ENCODE assay signal across 1 cellular context in the genomic region with DNA sequence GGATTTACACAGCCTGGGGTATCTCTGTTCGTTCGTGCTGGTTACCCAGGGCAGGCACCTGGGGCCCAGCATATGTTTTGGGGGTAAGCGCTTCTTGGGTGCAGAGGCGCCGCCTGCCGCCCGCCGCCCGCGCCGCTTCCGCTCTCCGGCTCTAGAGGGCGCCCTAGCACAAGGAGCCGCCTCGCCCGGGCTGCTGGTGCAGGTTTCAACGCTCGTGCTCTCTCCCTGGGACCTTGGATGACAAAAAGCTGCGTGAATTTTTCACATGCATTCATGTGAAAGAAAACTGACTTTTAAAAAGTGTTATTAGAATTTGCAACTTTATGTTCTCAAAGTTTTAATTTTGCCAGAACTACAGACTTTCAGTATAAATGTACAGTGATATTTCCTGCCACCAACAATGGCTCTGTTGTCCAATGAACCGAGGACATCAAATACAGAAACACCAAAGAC.
TF ChIP-seq lines count a peak whose summit lies in the region.

No MANE protein-coding gene starts in this region.

TF ChIP-seq in HepG2, 621 proteins besides CTCF, POLR2A, EP300 and RAD21 (continued from another document and continues in another):
- TF ChIP-seq ZNF841 (CRISPR knock-in tag; IDR thresholded peaks at IDR 0.05; ENCODE audit: borderline replicate concordance) (no peak), ZBTB39 (CRISPR knock-in tag; IDR thresholded peaks at IDR 0.05) (no peak), ZNF225 (CRISPR knock-in tag; IDR thresholded peaks at IDR 0.05) (no peak), PHB2 (IDR thresholded peaks at IDR 0.05; ENCODE audit: partially characterized antibody) (no peak), ZNF747 (CRISPR knock-in tag; IDR thresholded peaks at IDR 0.05; ENCODE audit: borderline replicate concordance) (peak; percentile 31; the same call in 1 of the 2 replicates), GFI1 (CRISPR knock-in tag; IDR thresholded peaks at IDR 0.05; ENCODE audit: borderline replicate concordance) (no peak), MATR3 (CRISPR knock-in tag; IDR thresholded peaks at IDR 0.05) (no peak), ZNF329 (CRISPR knock-in tag; IDR thresholded peaks at IDR 0.05; ENCODE audit: low read depth) (peak; percentile 45; the same call in 1 of the 2 replicates), KAT8 (CRISPR knock-in tag; IDR thresholded peaks at IDR 0.05) (peak; percentile 48; the same call in 1 of the 2 replicates), SP4 (CRISPR knock-in tag; IDR thresholded peaks at IDR 0.05) (0 out of 2 replicates have a peak, but pooled peaks have one; percentile 27), ZNF501 (CRISPR knock-in tag; IDR thresholded peaks at IDR 0.05) (peak; percentile 88), POGK (CRISPR knock-in tag; conservative IDR thresholded peaks at IDR 0.05) (no peak), GMEB1 (CRISPR knock-in tag; IDR thresholded peaks at IDR 0.05; ENCODE audit: borderline replicate concordance) (peak; percentile 40; the same call in 1 of the 2 replicates), ZNF562 (CRISPR knock-in tag; IDR thresholded peaks at IDR 0.05; ENCODE audit: borderline replicate concordance) (no peak), U2AF2 (IDR thresholded peaks at IDR 0.05; ENCODE audit: low read depth, low read length) (no peak), MYC (CRISPR knock-in tag; IDR thresholded peaks at IDR 0.05; ENCODE audit: borderline replicate concordance) (peak; percentile 42; the same call in 1 of the 2 replicates), ZNF24 (IDR thresholded peaks at IDR 0.05) (no peak), FOXO1 (CRISPR knock-in tag; IDR thresholded peaks at IDR 0.05) (no peak), ZFP62 (CRISPR knock-in tag; IDR thresholded peaks at IDR 0.05) (no peak), LBX2 (CRISPR knock-in tag; IDR thresholded peaks at IDR 0.05; ENCODE audit: borderline replicate concordance) (no peak), TRIM22 (IDR thresholded peaks at IDR 0.05) (no peak), ZSCAN29 (CRISPR knock-in tag; conservative IDR thresholded peaks at IDR 0.05) (0 out of 2 replicates have a peak, but pooled peaks have one; percentile 48), HOXA7 (CRISPR knock-in tag; IDR thresholded peaks at IDR 0.05) (no peak), PITX1 (CRISPR knock-in tag; IDR thresholded peaks at IDR 0.05) (0 out of 2 replicates have a peak, but pooled peaks have one; percentile 25), ZBTB7A (CRISPR knock-in tag; IDR thresholded peaks at IDR 0.05) (no peak), SKI (IDR thresholded peaks at IDR 0.05; ENCODE audit: partially characterized antibody) (no peak), CBFB (CRISPR knock-in tag; IDR thresholded peaks at IDR 0.05) (no peak), MIER2 (CRISPR knock-in tag; IDR thresholded peaks at IDR 0.05) (peak; percentile 71), RFXAP (CRISPR knock-in tag; IDR thresholded peaks at IDR 0.05; ENCODE audit: borderline replicate concordance) (0 out of 2 replicates have a peak, but pooled peaks have one; percentile 33), FIP1L1 (IDR thresholded peaks at IDR 0.05; ENCODE audit: borderline replicate concordance, insufficient read depth, low read depth, low read length) (no peak), RFX5 (IDR thresholded peaks at IDR 0.05; ENCODE audit: low read depth, low read length) (no peak), AFF4 (CRISPR knock-in tag; IDR thresholded peaks at IDR 0.05) (no peak), SMC3 (IDR thresholded peaks at IDR 0.05; ENCODE audit: low read length) (peak; percentile 45; the same call in 1 of the 2 replicates), SMAD3 (CRISPR knock-in tag; IDR thresholded peaks at IDR 0.05) (no peak), GABPA (IDR thresholded peaks at IDR 0.05; ENCODE audit: low read depth, low read length) (no peak), GABPA (CRISPR knock-in tag; IDR thresholded peaks at IDR 0.05; ENCODE audit: low read depth) (no peak), FOSL2 (CRISPR knock-in tag; IDR thresholded peaks at IDR 0.05) (0 out of 2 replicates have a peak, but pooled peaks have one; percentile 6), GATAD1 (CRISPR knock-in tag; IDR thresholded peaks at IDR 0.05) (0 out of 2 replicates have a peak, but pooled peaks have one; percentile 23), KMT2B (CRISPR knock-in tag; IDR thresholded peaks at IDR 0.05) (no peak), MAF1 (CRISPR knock-in tag; IDR thresholded peaks at IDR 0.05; ENCODE audit: borderline replicate concordance) (no peak), KDM2A (CRISPR knock-in tag; IDR thresholded peaks at IDR 0.05; ENCODE audit: borderline replicate concordance, low read depth) (peak; percentile 91), SAFB2 (CRISPR knock-in tag; IDR thresholded peaks at IDR 0.05; ENCODE audit: borderline replicate concordance, low read depth) (no peak), NFKBIZ (CRISPR knock-in tag; IDR thresholded peaks at IDR 0.05) (0 out of 2 replicates have a peak, but pooled peaks have one; percentile 69), ZNF224 (CRISPR knock-in tag; IDR thresholded peaks at IDR 0.05) (0 out of 2 replicates have a peak, but pooled peaks have one; percentile 49), ZNF660 (CRISPR knock-in tag; IDR thresholded peaks at IDR 0.05; ENCODE audit: borderline replicate concordance, low read depth) (no peak), HDAC1 (CRISPR knock-in tag; IDR thresholded peaks at IDR 0.05) (no peak; the same call in 1 of the 2 replicates), SIN3A (IDR thresholded peaks at IDR 0.05; ENCODE audit: borderline replicate concordance, low read depth, low read length) (no peak)
- TF ChIP-seq, protein P1, sequence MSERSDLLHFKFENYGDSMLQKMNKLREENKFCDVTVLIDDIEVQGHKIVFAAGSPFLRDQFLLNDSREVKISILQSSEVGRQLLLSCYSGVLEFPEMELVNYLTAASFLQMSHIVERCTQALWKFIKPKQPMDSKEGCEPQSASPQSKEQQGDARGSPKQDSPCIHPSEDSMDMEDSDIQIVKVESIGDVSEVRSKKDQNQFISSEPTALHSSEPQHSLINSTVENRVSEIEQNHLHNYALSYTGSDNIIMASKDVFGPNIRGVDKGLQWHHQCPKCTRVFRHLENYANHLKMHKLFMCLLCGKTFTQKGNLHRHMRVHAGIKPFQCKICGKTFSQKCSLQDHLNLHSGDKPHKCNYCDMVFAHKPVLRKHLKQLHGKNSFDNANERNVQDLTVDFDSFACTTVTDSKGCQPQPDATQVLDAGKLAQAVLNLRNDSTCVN (CRISPR knock-in tag; IDR thresholded peaks at IDR 0.05; ENCODE audit: borderline replicate concordance): no peak
- TF ChIP-seq, protein P2, sequence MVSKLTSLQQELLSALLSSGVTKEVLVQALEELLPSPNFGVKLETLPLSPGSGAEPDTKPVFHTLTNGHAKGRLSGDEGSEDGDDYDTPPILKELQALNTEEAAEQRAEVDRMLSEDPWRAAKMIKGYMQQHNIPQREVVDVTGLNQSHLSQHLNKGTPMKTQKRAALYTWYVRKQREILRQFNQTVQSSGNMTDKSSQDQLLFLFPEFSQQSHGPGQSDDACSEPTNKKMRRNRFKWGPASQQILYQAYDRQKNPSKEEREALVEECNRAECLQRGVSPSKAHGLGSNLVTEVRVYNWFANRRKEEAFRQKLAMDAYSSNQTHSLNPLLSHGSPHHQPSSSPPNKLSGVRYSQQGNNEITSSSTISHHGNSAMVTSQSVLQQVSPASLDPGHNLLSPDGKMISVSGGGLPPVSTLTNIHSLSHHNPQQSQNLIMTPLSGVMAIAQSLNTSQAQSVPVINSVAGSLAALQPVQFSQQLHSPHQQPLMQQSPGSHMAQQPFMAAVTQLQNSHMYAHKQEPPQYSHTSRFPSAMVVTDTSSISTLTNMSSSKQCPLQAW (CRISPR knock-in tag; IDR thresholded peaks at IDR 0.05): 0 out of 2 replicates have a peak, but pooled peaks have one; percentile 24
- TF ChIP-seq, protein P3, sequence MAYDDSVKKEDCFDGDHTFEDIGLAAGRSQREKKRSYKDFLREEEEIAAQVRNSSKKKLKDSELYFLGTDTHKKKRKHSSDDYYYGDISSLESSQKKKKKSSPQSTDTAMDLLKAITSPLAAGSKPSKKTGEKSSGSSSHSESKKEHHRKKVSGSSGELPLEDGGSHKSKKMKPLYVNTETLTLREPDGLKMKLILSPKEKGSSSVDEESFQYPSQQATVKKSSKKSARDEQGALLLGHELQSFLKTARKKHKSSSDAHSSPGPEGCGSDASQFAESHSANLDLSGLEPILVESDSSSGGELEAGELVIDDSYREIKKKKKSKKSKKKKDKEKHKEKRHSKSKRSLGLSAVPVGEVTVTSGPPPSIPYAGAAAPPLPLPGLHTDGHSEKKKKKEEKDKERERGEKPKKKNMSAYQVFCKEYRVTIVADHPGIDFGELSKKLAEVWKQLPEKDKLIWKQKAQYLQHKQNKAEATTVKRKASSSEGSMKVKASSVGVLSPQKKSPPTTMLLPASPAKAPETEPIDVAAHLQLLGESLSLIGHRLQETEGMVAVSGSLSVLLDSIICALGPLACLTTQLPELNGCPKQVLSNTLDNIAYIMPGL (CRISPR knock-in tag; IDR thresholded peaks at IDR 0.05; ENCODE audit: borderline replicate concordance in 1 of 2, low read depth in 1 of 2): peak; percentile 68 to 86; a peak in 3 of 4 replicates
